3 cellular contexts compared by ENCODE assay signal in genomic region chr2:85496481-85496880, GRCh38.
TF ChIP-seq lines count a peak whose summit lies in the region.

No MANE protein-coding gene starts in this region.

TF ChIP-seq in A549, 52 proteins besides CTCF, POLR2A, EP300 and RAD21:
- TF ChIP-seq FOXS1 (CRISPR knock-in tag; IDR thresholded peaks at IDR 0.05), result no peak

TF ChIP-seq in IMR-90, 13 proteins besides CTCF, POLR2A, EP300 and RAD21:
- no peak for TF ChIP-seq MAFK (IDR thresholded peaks at IDR 0.05; ENCODE audit: low read depth, low read length)
- no peak for TF ChIP-seq FOS (IDR thresholded peaks at IDR 0.05; ENCODE audit: low read depth, low read length)
- TF ChIP-seq MXI1 (IDR thresholded peaks at IDR 0.05; ENCODE audit: borderline replicate concordance, low read depth, low read length), result no peak
- TF ChIP-seq, protein P1, sequence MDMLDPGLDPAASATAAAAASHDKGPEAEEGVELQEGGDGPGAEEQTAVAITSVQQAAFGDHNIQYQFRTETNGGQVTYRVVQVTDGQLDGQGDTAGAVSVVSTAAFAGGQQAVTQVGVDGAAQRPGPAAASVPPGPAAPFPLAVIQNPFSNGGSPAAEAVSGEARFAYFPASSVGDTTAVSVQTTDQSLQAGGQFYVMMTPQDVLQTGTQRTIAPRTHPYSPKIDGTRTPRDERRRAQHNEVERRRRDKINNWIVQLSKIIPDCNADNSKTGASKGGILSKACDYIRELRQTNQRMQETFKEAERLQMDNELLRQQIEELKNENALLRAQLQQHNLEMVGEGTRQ (IDR thresholded peaks at IDR 0.05; ENCODE audit: low read depth, low read length), result no peak
- TF ChIP-seq RCOR1 (IDR thresholded peaks at IDR 0.05; ENCODE audit: insufficient replicate concordance, low read length), result no peak
- no peak for TF ChIP-seq SMC3 (IDR thresholded peaks at IDR 0.05; ENCODE audit: low read depth, low read length)
- TF ChIP-seq, protein P2, sequence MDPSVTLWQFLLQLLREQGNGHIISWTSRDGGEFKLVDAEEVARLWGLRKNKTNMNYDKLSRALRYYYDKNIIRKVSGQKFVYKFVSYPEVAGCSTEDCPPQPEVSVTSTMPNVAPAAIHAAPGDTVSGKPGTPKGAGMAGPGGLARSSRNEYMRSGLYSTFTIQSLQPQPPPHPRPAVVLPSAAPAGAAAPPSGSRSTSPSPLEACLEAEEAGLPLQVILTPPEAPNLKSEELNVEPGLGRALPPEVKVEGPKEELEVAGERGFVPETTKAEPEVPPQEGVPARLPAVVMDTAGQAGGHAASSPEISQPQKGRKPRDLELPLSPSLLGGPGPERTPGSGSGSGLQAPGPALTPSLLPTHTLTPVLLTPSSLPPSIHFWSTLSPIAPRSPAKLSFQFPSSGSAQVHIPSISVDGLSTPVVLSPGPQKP (IDR thresholded peaks at IDR 0.05; ENCODE audit: borderline replicate concordance, low read depth, low read length), result no peak
- TF ChIP-seq NFE2L2 (IDR thresholded peaks at IDR 0.05; ENCODE audit: low read depth, low read length), result no peak
- no peak for TF ChIP-seq CHD1 (IDR thresholded peaks at IDR 0.05; ENCODE audit: low read depth, low read length)
- no peak for TF ChIP-seq BHLHE40 (IDR thresholded peaks at IDR 0.05; ENCODE audit: low read depth, low read length)
- TF ChIP-seq MAZ (IDR thresholded peaks at IDR 0.05; ENCODE audit: borderline replicate concordance, low read depth, low read length), result no peak
- no peak for TF ChIP-seq RFX5 (IDR thresholded peaks at IDR 0.05; ENCODE audit: low read depth, low read length)
- no peak for TF ChIP-seq CEBPB (IDR thresholded peaks at IDR 0.05; ENCODE audit: low read depth, low read length)
TF ChIP-seq in IMR-90: peak in this region for 0.

TF ChIP-seq in K562, 482 proteins besides CTCF, POLR2A, EP300 and RAD21:
- 0 out of 4 replicates have a peak, but pooled peaks of 1 of the 2 experiments have one; percentile 11 for TF ChIP-seq RCOR1 (IDR thresholded peaks at IDR 0.05; ENCODE audit: borderline replicate concordance in 1 of 2, low read depth in 2 of 2, low read length in 2 of 2)
- peak; percentile 35; the same call in 1 of the 2 replicates for TF ChIP-seq TCF3 (CRISPR knock-in tag; IDR thresholded peaks at IDR 0.05)
- peak; percentile 49; the same call in 1 of the 2 replicates for TF ChIP-seq DPF2 (IDR thresholded peaks at IDR 0.05)
- TF ChIP-seq TAL1 (IDR thresholded peaks at IDR 0.05), result peak; percentile 53; the same call in 1 of the 2 replicates
- TF ChIP-seq PTRF (tag; IDR thresholded peaks at IDR 0.05), result no peak
- TF ChIP-seq ZFPM2 (CRISPR knock-in tag; IDR thresholded peaks at IDR 0.05), result 0 out of 2 replicates have a peak, but pooled peaks have one; percentile 8
- TF ChIP-seq KLF1 (tag; IDR thresholded peaks at IDR 0.05), result no peak
- TF ChIP-seq NCOR1 (IDR thresholded peaks at IDR 0.05), result peak; percentile 49; the same call in 1 of the 2 replicates
- TF ChIP-seq CBFA2T2 (conservative IDR thresholded peaks at IDR 0.05), result peak; percentile 60
- 0 out of 2 replicates have a peak, but pooled peaks have one; percentile 6 for TF ChIP-seq MTA2 (IDR thresholded peaks at IDR 0.05; ENCODE audit: low read depth)
- no peak for TF ChIP-seq YBX1 (IDR thresholded peaks at IDR 0.05)
- no peak for TF ChIP-seq NCOA6 (IDR thresholded peaks at IDR 0.05)
- no peak for TF ChIP-seq CBX1 (IDR thresholded peaks at IDR 0.05; ENCODE audit: low read depth)
- peak; percentile 43; the same call in 1 of the 2 replicates for TF ChIP-seq ARID1B (IDR thresholded peaks at IDR 0.05)
- TF ChIP-seq TEAD4 (IDR thresholded peaks at IDR 0.05; ENCODE audit: low read length), result peak; percentile 54
- TF ChIP-seq TEAD4 (CRISPR knock-in tag; IDR thresholded peaks at IDR 0.05; ENCODE audit: borderline replicate concordance), result no peak
- TF ChIP-seq CBFA2T3 (IDR thresholded peaks at IDR 0.05), result peak; percentile 76
